26 cellular contexts compared by ENCODE assay signal in the genomic region with DNA sequence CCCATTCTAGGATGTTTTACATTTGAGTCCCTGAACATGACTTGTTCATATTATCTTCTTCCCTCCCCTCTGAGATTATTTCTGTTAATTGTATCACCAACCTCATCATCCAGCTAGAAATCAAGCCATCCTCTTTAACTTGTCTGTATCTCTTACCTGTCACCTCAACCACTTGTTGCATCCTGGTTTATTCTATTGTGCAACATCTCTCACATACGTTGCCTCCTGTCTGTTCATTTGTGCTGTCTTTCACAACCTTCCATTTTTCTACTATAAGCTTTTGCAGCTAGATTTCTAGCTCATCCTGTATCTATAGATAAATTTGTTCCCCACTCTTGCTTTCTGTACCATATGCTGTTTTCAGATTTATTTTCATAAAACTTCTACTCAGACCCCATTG.
"Had no signal": no experiment of that assay in that cellular context is flagged by ENCODE, and none has a peak within 500 bp of the region (broad histone marks: within the 10 kb centered on the region; RNA-seq: fewer than 3 reads in every experiment).

No MANE protein-coding gene starts in this region.

- H3K4me1 Mint-ChIP-seq: mesothelial cell of epicardium; naive B cell; stimulated activated effector memory CD8-positive, alpha-beta T cell treated with anti-CD3 and anti-CD28 coated beads, Interleukin-12 subunit alpha, Interleukin-12 subunit beta, amount 100 ng/mL, for 72 hours had no signal

- ATAC-seq: heart right ventricle; left cardiac atrium; natural killer cell treated with Interleukin-12 subunit alpha and Interleukin-12 subunit beta and Interleukin-15 and Interleukin-18, amount 100 ng/mL, for 72 hours; sciatic nerve; stimulated activated effector memory CD8-positive, alpha-beta T cell treated with anti-CD3 and anti-CD28 coated beads, Interleukin-12 subunit alpha, Interleukin-12 subunit beta, amount 100 ng/mL, for 72 hours had no signal

- H3K36me3 ChIP-seq: heart right ventricle, left lung, lower lobe of right lung, ovary, right atrium auricular region, spleen, suprapubic skin, thoracic aorta, tibial artery, uterus had no signal

- FAIRE-seq: keratinocyte had no signal

- H3K27ac Mint-ChIP-seq: mesothelial cell of epicardium; natural killer cell treated with Interleukin-12 subunit alpha and Interleukin-12 subunit beta and Interleukin-15 and Interleukin-18, amount 100 ng/mL, for 72 hours; progenitor cell of endocrine pancreas; stimulated activated effector memory CD8-positive, alpha-beta T cell treated with anti-CD3 and anti-CD28 coated beads, Interleukin-12 subunit alpha, Interleukin-12 subunit beta, amount 100 ng/mL, for 72 hours; stimulated activated naive CD8-positive, alpha-beta T cell treated with anti-CD3 and anti-CD28 coated beads, Interleukin-15, Interleukin-2, amounts not matched to agents 100 ng/mL and 50 ng/mL, for 24 hours; type B pancreatic cell had no signal

- H3K9me3 ChIP-seq: heart right ventricle, left lung, lower lobe of right lung, ovary, right atrium auricular region, spleen, suprapubic skin, thoracic aorta, tibial artery, uterus had no signal

- H3K4me3 ChIP-seq: heart right ventricle, left lung, lower lobe of right lung, ovary, right atrium auricular region, skin epidermis, spleen, suprapubic skin, thoracic aorta, tibial artery, uterus had no signal

- H3K4me3 Mint-ChIP-seq: mesothelial cell of epicardium; naive B cell; natural killer cell treated with Interleukin-12 subunit alpha and Interleukin-12 subunit beta and Interleukin-15 and Interleukin-18, amount 100 ng/mL, for 72 hours; stimulated activated effector memory CD8-positive, alpha-beta T cell treated with anti-CD3 and anti-CD28 coated beads, Interleukin-12 subunit alpha, Interleukin-12 subunit beta, amount 100 ng/mL, for 72 hours; stimulated activated naive CD8-positive, alpha-beta T cell treated with anti-CD3 and anti-CD28 coated beads, Interleukin-15, Interleukin-2, amounts not matched to agents 100 ng/mL and 50 ng/mL, for 24 hours; type B pancreatic cell had no signal

- H3K27me3 ChIP-seq: left lung, ovary, right atrium auricular region, suprapubic skin, tibial artery, uterus had no signal

- H3K27ac ChIP-seq: heart right ventricle, left lung, lower lobe of right lung, ovary, right atrium auricular region, skin epidermis, spleen, suprapubic skin, thoracic aorta, tibial artery, uterus had no signal

- H3K36me3 Mint-ChIP-seq: mesothelial cell of epicardium; naive B cell; natural killer cell treated with Interleukin-12 subunit alpha and Interleukin-12 subunit beta and Interleukin-15 and Interleukin-18, amount 100 ng/mL, for 72 hours; stimulated activated effector memory CD8-positive, alpha-beta T cell treated with anti-CD3 and anti-CD28 coated beads, Interleukin-12 subunit alpha, Interleukin-12 subunit beta, amount 100 ng/mL, for 72 hours; type B pancreatic cell had no signal

- H3K4me1 ChIP-seq: heart right ventricle, left lung, lower lobe of right lung, right atrium auricular region, spleen, suprapubic skin, tibial artery, uterus had no signal

- DNase-seq: heart right ventricle; hippocampal formation; kidney glomerular epithelial cell; left cardiac atrium; mesendoderm; naive B cell; ovary; spleen; stimulated activated CD4-positive, alpha-beta T cell treated with anti-CD3 and anti-CD28 coated beads, Interleukin-4, amount 100 ng/mL, for 24 hours; stimulated activated naive CD4-positive, alpha-beta T cell; tibial artery; uterus had no signal

- H3K9me3 Mint-ChIP-seq: stimulated activated effector memory CD8-positive, alpha-beta T cell treated with anti-CD3 and anti-CD28 coated beads, Interleukin-12 subunit alpha, Interleukin-12 subunit beta, amount 100 ng/mL, for 72 hours; stimulated activated naive CD8-positive, alpha-beta T cell treated with anti-CD3 and anti-CD28 coated beads, Interleukin-15, Interleukin-2, amounts not matched to agents 100 ng/mL and 50 ng/mL, for 24 hours had no signal
